Comparison of ENCODE assay signal across 31 cellular contexts in genomic region chr4:65265526-65265925, GRCh38.
DNase-seq lines count a peak whose midpoint lies in the region; ATAC-seq, FAIRE-seq and TF ChIP-seq lines count a peak whose summit lies in the region.
"Had no signal": no experiment of that assay in that cellular context is flagged by ENCODE, and none has a peak within 500 bp of the region (broad histone marks: within the 10 kb centered on the region; RNA-seq: fewer than 3 reads in every experiment).

No MANE protein-coding gene starts in this region.

- CTCF ChIA-PET in HepG2 (lab: Yijun Ruan, JAX; ENCODE audit: low intra/inter-chr PET ratio, low total read pairs) = no interaction called here

- intact Hi-C loops in HepG2 (cut with micrococcal nuclease; ENCODE audit: unreplicated experiment) = no loop called here
- intact Hi-C loops in right lobe of liver (cut with DNase I) = no loop called here

- H3K36me3 ChIP-seq in HepG2 (replicated peaks in 1 of 2; ENCODE audit: control insufficient read depth in 1 of 2, insufficient read depth in 2 of 2, low read length in 2 of 2) (no peaks in the 10 kb centered on the region), right lobe of liver (no peaks in the 10 kb centered on the region)
- H3K36me3 ChIP-seq: BE2C; BLaER1; BLaER1 treated with 17β-estradiol and CSF1 and Interleukin-3, amounts not matched to agents 10 nM and 100 nM had no signal

- no TSS peak for BruUV-seq in HepG2 (replicated peaks; lab: Mats Ljungman, UMichigan)

- POLR2A ChIA-PET in HepG2 (lab: Yijun Ruan, JAX) = no interaction called here

- no peak overlapping the region for H3K9ac ChIP-seq in HepG2 (ENCODE audit: insufficient read depth, low read depth, low read length)
- H3K9ac ChIP-seq: BLaER1; BLaER1 treated with 17β-estradiol and CSF1 and Interleukin-3, amounts not matched to agents 10 nM and 100 nM had no signal

- H2AFZ ChIP-seq in HepG2 (ENCODE audit: low read length) = no peak overlapping the region

- no peaks in the 10 kb centered on the region for H4K20me1 ChIP-seq in HepG2 (ENCODE audit: insufficient read depth, low read length)
- H4K20me1 ChIP-seq: BLaER1; BLaER1 treated with 17β-estradiol and CSF1 and Interleukin-3, amounts not matched to agents 10 nM and 100 nM had no signal

- TF ChIP-seq POLR2A in HepG2 (IDR thresholded peaks at IDR 0.05; ENCODE audit: insufficient read depth in 1 of 2, low read depth in 2 of 2, low read length in 2 of 2) (no peak), right lobe of liver (IDR thresholded peaks at IDR 0.05) (no peak)

- no peaks in the 10 kb centered on the region for H3K9me3 ChIP-seq in HepG2 (ENCODE audit: low read length)
- H3K9me3 ChIP-seq in right lobe of liver = no peaks in the 10 kb centered on the region
- H3K9me3 ChIP-seq: A549; BE2C; BLaER1; BLaER1 treated with 17β-estradiol and CSF1 and Interleukin-3, amounts not matched to agents 10 nM and 100 nM; Caco-2 had no signal

- H3K4me2 ChIP-seq in HepG2 (ENCODE audit: low read depth, low read length) = no peak overlapping the region
- H3K4me2 ChIP-seq: A549; BLaER1; BLaER1 treated with 17β-estradiol and CSF1 and Interleukin-3, amounts not matched to agents 10 nM and 100 nM had no signal

- in situ Hi-C loops in HepG2 (cut with HindIII; ENCODE audit: extremely low pct_ligation_motif_present, low pct_unique_long_range_greater_than_20kb) = no loop called here

- DNase-seq in HepG2 (ENCODE audit: low spot score) (no peak), right lobe of liver (no peak), foreskin keratinocyte (peak; percentile 0 to 10), activated T-cell treated with anti-CD3 and anti-CD28 coated beads for 4 hours (no peak)
- DNase-seq: 8988T; ACHN; AML-193; BE2C; C1 segment of cervical spinal cord; Caco-2; Calu3; CD4-positive, alpha-beta memory T cell; CD4-positive, alpha-beta T cell; CD4-positive, CD25-positive, alpha-beta regulatory T cell; CD8-positive, alpha-beta memory T cell; CD8-positive, alpha-beta T cell; COR-L47; DMS 273 treated with DMSO at 0.1 percent for 48 hours; DMS153; DMS53; DMS79; DMS79 treated with DMSO at 0.1 percent for 48 hours; DND-41; EL had no signal

- H3K27ac ChIP-seq in HepG2 (ENCODE audit: extremely low read length, insufficient read depth, low read length) (no peak overlapping the region), right lobe of liver (no peak overlapping the region), foreskin keratinocyte (no peak overlapping the region)
- H3K27ac ChIP-seq: 22Rv1; A549; BLaER1; BLaER1 treated with 17β-estradiol and CSF1 and Interleukin-3, amounts not matched to agents 10 nM and 100 nM; C4-2B had no signal

- H3K27me3 ChIP-seq in HepG2 (ENCODE audit: control insufficient read depth in 1 of 2, insufficient read depth in 2 of 2, low read length in 2 of 2) = no peaks in the 10 kb centered on the region; a peak in 1 of 5 replicates
- H3K27me3 ChIP-seq in right lobe of liver = no peaks in the 10 kb centered on the region
- no peaks in the 10 kb centered on the region for H3K27me3 ChIP-seq in foreskin keratinocyte
- H3K27me3 ChIP-seq: BE2C; BLaER1; BLaER1 treated with 17β-estradiol and CSF1 and Interleukin-3, amounts not matched to agents 10 nM and 100 nM had no signal

- no peak for TF ChIP-seq RAD21 in HepG2 (CRISPR knock-in tag; IDR thresholded peaks at IDR 0.05)

- no peak for FAIRE-seq in HepG2 (lab: Jason Lieb, UNC)
- FAIRE-seq: A204.1, A549, D721Med had no signal

- no peak for TF ChIP-seq EP300 in HepG2 (IDR thresholded peaks at IDR 0.05; ENCODE audit: low read depth in 2 of 2, low read length in 2 of 2)
- TF ChIP-seq EP300 in HepG2 (CRISPR knock-in tag; IDR thresholded peaks at IDR 0.05; ENCODE audit: borderline replicate concordance) = no peak

- H3K4me1 ChIP-seq in HepG2 (ENCODE audit: insufficient read depth, low read length) (no peaks in the 10 kb centered on the region), right lobe of liver (no peaks in the 10 kb centered on the region), foreskin keratinocyte (no peaks in the 10 kb centered on the region)
- H3K4me1 ChIP-seq: A549; BE2C; BLaER1; BLaER1 treated with 17β-estradiol and CSF1 and Interleukin-3, amounts not matched to agents 10 nM and 100 nM; Caco-2 had no signal

- no peak overlapping the region for H3K4me3 ChIP-seq in HepG2 (replicated peaks in 1 of 3; ENCODE audit: insufficient read depth in 1 of 3, low read depth in 2 of 3, low read length in 3 of 3)
- H3K4me3 ChIP-seq in right lobe of liver = no peak overlapping the region
- H3K4me3 ChIP-seq: A549; BLaER1; BLaER1 treated with 17β-estradiol and CSF1 and Interleukin-3, amounts not matched to agents 10 nM and 100 nM had no signal

- ATAC-seq in HepG2 (no peak), right lobe of liver (no peak), foreskin keratinocyte (no peak)
- ATAC-seq: A549; CD8-positive, alpha-beta T cell had no signal

- TF ChIP-seq CTCF in HepG2 (CRISPR knock-in tag; IDR thresholded peaks at IDR 0.05) (no peak), right lobe of liver (IDR thresholded peaks at IDR 0.05) (no peak), foreskin keratinocyte (conservative IDR thresholded peaks at IDR 0.05) (no peak)

- H3K79me2 ChIP-seq in HepG2 (ENCODE audit: insufficient read depth, low read length) = no peaks in the 10 kb centered on the region

TF ChIP-seq in HepG2, 621 proteins besides CTCF, POLR2A, EP300 and RAD21:
- peak; percentile 53 for TF ChIP-seq CREB1 (IDR thresholded peaks at IDR 0.05)
- no peak for TF ChIP-seq CREB1 (CRISPR knock-in tag; IDR thresholded peaks at IDR 0.05)
- TF ChIP-seq, protein P1, sequence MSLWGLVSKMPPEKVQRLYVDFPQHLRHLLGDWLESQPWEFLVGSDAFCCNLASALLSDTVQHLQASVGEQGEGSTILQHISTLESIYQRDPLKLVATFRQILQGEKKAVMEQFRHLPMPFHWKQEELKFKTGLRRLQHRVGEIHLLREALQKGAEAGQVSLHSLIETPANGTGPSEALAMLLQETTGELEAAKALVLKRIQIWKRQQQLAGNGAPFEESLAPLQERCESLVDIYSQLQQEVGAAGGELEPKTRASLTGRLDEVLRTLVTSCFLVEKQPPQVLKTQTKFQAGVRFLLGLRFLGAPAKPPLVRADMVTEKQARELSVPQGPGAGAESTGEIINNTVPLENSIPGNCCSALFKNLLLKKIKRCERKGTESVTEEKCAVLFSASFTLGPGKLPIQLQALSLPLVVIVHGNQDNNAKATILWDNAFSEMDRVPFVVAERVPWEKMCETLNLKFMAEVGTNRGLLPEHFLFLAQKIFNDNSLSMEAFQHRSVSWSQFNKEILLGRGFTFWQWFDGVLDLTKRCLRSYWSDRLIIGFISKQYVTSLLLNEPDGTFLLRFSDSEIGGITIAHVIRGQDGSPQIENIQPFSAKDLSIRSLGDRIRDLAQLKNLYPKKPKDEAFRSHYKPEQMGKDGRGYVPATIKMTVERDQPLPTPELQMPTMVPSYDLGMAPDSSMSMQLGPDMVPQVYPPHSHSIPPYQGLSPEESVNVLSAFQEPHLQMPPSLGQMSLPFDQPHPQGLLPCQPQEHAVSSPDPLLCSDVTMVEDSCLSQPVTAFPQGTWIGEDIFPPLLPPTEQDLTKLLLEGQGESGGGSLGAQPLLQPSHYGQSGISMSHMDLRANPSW (CRISPR knock-in tag; IDR thresholded peaks at IDR 0.05; ENCODE audit: borderline replicate concordance) = no peak
- peak; percentile 93 for TF ChIP-seq ATF7 (IDR thresholded peaks at IDR 0.05)
- TF ChIP-seq ATF7 (CRISPR knock-in tag; IDR thresholded peaks at IDR 0.05) = no peak

Comparison
In these comparisons a context has a peak if more than half of its experiments do, and no peak if none do; other contexts are left out.
1. DNase-seq: peak in foreskin keratinocyte (2 of 2); none in HepG2 (single experiment), right lobe of liver (0 of 3) and activated T-cell treated with anti-CD3 and anti-CD28 coated beads for 4 hours (single experiment).